In genomic region chr5:116577064-116577788, GRCh38 we compare ENCODE assay signal across 9 cellular contexts. TPM values are rescaled to one million over a fixed set of nuclear protein-coding genes. Genes with fewer than 3 reads are reported as not detected.
DNase-seq lines count a peak whose midpoint lies in the region; ATAC-seq and TF ChIP-seq lines count a peak whose summit lies in the region.
"Had no signal": no experiment of that assay in that cellular context is flagged by ENCODE, and none has a peak within 500 bp of the region (broad histone marks: within the 10 kb centered on the region; RNA-seq: fewer than 3 reads in every experiment).

No MANE protein-coding gene starts in this region.

- H3K27ac Mint-ChIP-seq in IgD-negative memory B cell (peak overlapping the region in 2 of 3 donors; percentile 3 to 40), progenitor cell of endocrine pancreas (no peak overlapping the region), Calu3 (ENCODE audit: unreplicated experiment) (no peak overlapping the region)

- DNase-seq in activated CD4-positive, alpha-beta T cell treated with anti-CD3 and anti-CD28 coated beads for 48 hours: peak; percentile 15
- no peak for DNase-seq in activated CD4-positive, alpha-beta T cell treated with anti-CD3 and anti-CD28 coated beads for 4 hours
- DNase-seq in progenitor cell of endocrine pancreas (ENCODE audit: low spot score, unreplicated experiment) (no peak), Calu3 (no peak), NCI-H526 treated with DMSO at 0.1 percent for 48 hours (lab: John Stamatoyannopoulos, UW) (no peak), BE2C (no peak)
- DNase-seq: T-helper 2 cell had no signal

- CTCF ChIA-PET in Calu3 (lab: Charles Lee): interaction anchor here (2.6 to 2.8 kb wide), 3 partner anchors 37 to 371 kb away, joined by 13 to 29 read pairs (median 20); no protein-coding TSS in a partner anchor

- no TSS peak for BruUV-seq in Calu3 (replicated peaks; lab: Mats Ljungman, UMichigan)

- H3K36me3 ChIP-seq in BE2C: no peaks in the 10 kb centered on the region

- peaks cover 18 to 39% (median 26%) of the 10 kb centered on the region in 3 donors for H3K4me1 Mint-ChIP-seq in IgD-negative memory B cell
- H3K4me1 Mint-ChIP-seq in progenitor cell of endocrine pancreas (ENCODE audit: low read depth): peaks cover 6% of the 10 kb centered on the region
- peaks cover 28% of the 10 kb centered on the region for H3K4me1 Mint-ChIP-seq in Calu3 (ENCODE audit: low read depth, unreplicated experiment)

- no peak overlapping the region for H3K4me3 ChIP-seq in BE2C (ENCODE audit: low read depth, low read length)

- H3K9me3 Mint-ChIP-seq in IgD-negative memory B cell (no peaks in the 10 kb centered on the region), progenitor cell of endocrine pancreas (ENCODE audit: low read depth) (no peaks in the 10 kb centered on the region), Calu3 (ENCODE audit: low read depth, unreplicated experiment) (no peaks in the 10 kb centered on the region)

- TF ChIP-seq CTCF in progenitor cell of endocrine pancreas (IDR thresholded peaks at IDR 0.05; ENCODE audit: unreplicated experiment) (no peak), Calu3 (IDR thresholded peaks at IDR 0.05; ENCODE audit: unreplicated experiment) (no peak), BE2C (IDR thresholded peaks at IDR 0.05; ENCODE audit: low read depth, low read length) (no peak)

- H3K4me3 Mint-ChIP-seq in IgD-negative memory B cell: peak overlapping the region in 3 of 4 donors; percentile 31 to 92 (median 87)
- H3K4me3 Mint-ChIP-seq in progenitor cell of endocrine pancreas (ENCODE audit: low read depth): peak overlapping the region; percentile 99
- H3K4me3 Mint-ChIP-seq in Calu3 (ENCODE audit: low read depth, unreplicated experiment): no peak overlapping the region

- H3K36me3 Mint-ChIP-seq in IgD-negative memory B cell (no peaks in the 10 kb centered on the region), progenitor cell of endocrine pancreas (ENCODE audit: insufficient read depth) (no peaks in the 10 kb centered on the region), Calu3 (ENCODE audit: insufficient read depth, unreplicated experiment) (peaks cover 44% of the 10 kb centered on the region)

- H3K27me3 ChIP-seq in BE2C: 0 out of 2 replicates have a peak, but pooled peaks cover 3% of the 10 kb centered on the region

- H3K27me3 Mint-ChIP-seq in IgD-negative memory B cell (peaks cover 50% of the 10 kb centered on the region), progenitor cell of endocrine pancreas (peaks cover 24% of the 10 kb centered on the region), Calu3 (ENCODE audit: unreplicated experiment) (no peaks in the 10 kb centered on the region)

- intact Hi-C loops in Calu3 (cut with micrococcal nuclease; ENCODE audit: unreplicated experiment): loop anchor here (2.0 to 10.0 kb wide), 3 partner anchors 188 to 498 kb away; no protein-coding TSS in a partner anchor

- ATAC-seq in HG02588 (IDR thresholded peaks at IDR 0.05; ENCODE audit: unreplicated experiment): peak; percentile 48

- no peaks in the 10 kb centered on the region for H3K4me1 ChIP-seq in BE2C

- no peaks in the 10 kb centered on the region for H3K9me3 ChIP-seq in BE2C

RNA-seq across cellular contexts. Expression of gene SEMA6A, which starts 2.6 kb away (rescaled TPM):
- polyA plus RNA-seq in IgD-negative memory B cell: 1.2 TPM
- 89.9 and 105 TPM in 2 replicates for total RNA-seq in progenitor cell of endocrine pancreas
- total RNA-seq in Calu3 (2022): 53.3 and 54.7 TPM in 2 replicates
- 112 TPM for polyA plus RNA-seq in BE2C (2012; ENCODE audit: insufficient read depth, insufficient read length, low read depth)

Comparison
In these comparisons a context has a peak if more than half of its experiments do, and no peak if none do; other contexts are left out.
1. H3K27ac Mint-ChIP-seq: peak in IgD-negative memory B cell (2 of 3); none in progenitor cell of endocrine pancreas (single experiment) and Calu3 (single experiment).